12 cellular contexts compared by ENCODE assay signal in the genomic region with DNA sequence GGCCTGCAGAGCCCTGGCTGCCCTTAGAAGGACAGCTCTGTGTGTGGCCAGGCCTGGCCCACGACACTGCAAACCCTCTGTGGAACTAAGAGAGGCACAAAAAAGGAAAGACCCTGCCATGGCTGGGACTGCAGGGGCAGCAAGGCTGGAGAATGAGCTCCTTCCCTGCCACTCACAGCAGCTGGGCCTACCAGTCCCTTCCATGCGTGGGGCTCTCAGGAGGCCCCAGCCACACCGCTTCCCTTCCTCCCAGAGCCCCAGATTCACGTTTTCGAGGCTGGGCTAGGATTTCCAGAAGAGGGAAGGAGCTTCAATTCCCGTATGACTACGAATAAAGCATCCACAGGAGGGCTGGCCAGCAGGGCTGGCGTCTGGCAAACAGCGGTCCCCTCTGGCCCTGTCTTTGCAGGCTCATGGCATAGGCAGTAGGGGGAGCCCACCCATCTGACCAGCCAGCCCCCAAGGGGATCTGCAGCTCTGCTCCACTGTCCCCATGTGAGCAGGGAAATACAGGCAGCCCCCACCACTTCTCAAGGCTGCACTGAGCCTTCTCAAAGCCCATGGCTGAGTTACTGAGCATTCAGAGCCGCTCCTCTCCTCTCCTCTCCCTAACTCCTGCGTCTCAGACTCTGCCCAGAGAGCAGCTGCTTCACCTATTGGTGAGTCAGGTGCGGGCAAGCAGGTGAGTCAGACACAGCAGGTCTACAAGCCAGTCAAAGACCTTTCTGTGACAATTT.
DNase-seq lines count a peak whose midpoint lies in the region; ATAC-seq and TF ChIP-seq lines count a peak whose summit lies in the region.
"Had no signal": no experiment of that assay in that cellular context is flagged by ENCODE, and none has a peak within 500 bp of the region (broad histone marks: within the 10 kb centered on the region; RNA-seq: fewer than 3 reads in every experiment).

No MANE protein-coding gene starts in this region.

- H3K36me3 ChIP-seq in stomach smooth muscle (ENCODE audit: control insufficient read depth in 2 of 2, insufficient read depth in 2 of 2, low read length in 2 of 2), result no peaks in the 10 kb centered on the region

- peak overlapping the region; percentile 53 for H3K27ac ChIP-seq in stomach smooth muscle (ENCODE audit: low read length)
- H3K27ac ChIP-seq: body of pancreas had no signal

- TF ChIP-seq CTCF in choroid plexus epithelial cell (conservative IDR thresholded peaks at IDR 0.05; ENCODE audit: low read depth, low read length), result peak; percentile 22

- H3K9ac ChIP-seq in stomach smooth muscle (ENCODE audit: low read length in 2 of 2), result peak overlapping the region; percentile 16 to 21

- no peaks in the 10 kb centered on the region for H3K27me3 ChIP-seq in stomach smooth muscle (ENCODE audit: control insufficient read depth in 1 of 2, insufficient read depth in 2 of 2, low read length in 2 of 2)
- H3K27me3 ChIP-seq: body of pancreas had no signal

- no peak for ATAC-seq in activated CD4-positive, CD25-positive, alpha-beta regulatory T cell treated with anti-CD3 and anti-CD28 coated beads, Interleukin-2, amount 50 U/mL, for 24 hours
- no peak for ATAC-seq in GM21367 (IDR thresholded peaks at IDR 0.05; ENCODE audit: unreplicated experiment)
- ATAC-seq: body of pancreas had no signal

- DNase-seq in NCI-H69 (lab: John Stamatoyannopoulos, UW) (peak; percentile 46), choroid plexus epithelial cell (ENCODE audit: low read depth) (no peak), iPS-NIHi7 (ENCODE audit: extremely low spot score) (peak; percentile 51), D341Med (ENCODE audit: low spot score) (no peak)
- DNase-seq in activated CD4-positive, alpha-beta T cell treated with anti-CD3 and anti-CD28 coated beads for 48 hours, result no peak
- DNase-seq: body of pancreas; CD8-positive, alpha-beta memory T cell; NCI-H1436; stimulated activated CD4-positive, alpha-beta T cell treated with anti-CD3 and anti-CD28 coated beads, Interleukin-12 subunit alpha, Interleukin-12 subunit beta, amount 100 ng/mL, for 4 hours had no signal

- H3K4me3 ChIP-seq in choroid plexus epithelial cell (ENCODE audit: low read depth, low read length) (no peak overlapping the region), stomach smooth muscle (ENCODE audit: low read length in 2 of 2) (peak overlapping the region; percentile 19 to 57)
- H3K4me3 ChIP-seq: body of pancreas had no signal

- H3K4me1 ChIP-seq in stomach smooth muscle (ENCODE audit: control insufficient read depth, insufficient read depth, low read length), result peaks cover 24% of the 10 kb centered on the region

- H3K9me3 ChIP-seq in stomach smooth muscle (ENCODE audit: control insufficient read depth in 2 of 2, low read length in 2 of 2), result no peaks in the 10 kb centered on the region
- H3K9me3 ChIP-seq: body of pancreas had no signal

Comparison
In these comparisons a context has a peak if more than half of its experiments do, and no peak if none do; other contexts are left out.
1. DNase-seq: peak in NCI-H69 (single experiment) and iPS-NIHi7 (single experiment); none in choroid plexus epithelial cell (single experiment), D341Med (single experiment) and activated CD4-positive, alpha-beta T cell treated with anti-CD3 and anti-CD28 coated beads for 48 hours (single experiment).